In genomic region chr4:154491731-154492249, GRCh38 we compare ENCODE assay signal across 8 cellular contexts. TPM values are rescaled to one million over a fixed set of nuclear protein-coding genes. Genes with fewer than 3 reads are reported as not detected.
DNase-seq lines count a peak whose midpoint lies in the region; ATAC-seq, FAIRE-seq and TF ChIP-seq lines count a peak whose summit lies in the region.

DCHS2 (minus strand) TSS chr4:154491799; CDS start chr4:154491355, 444 bp downstream.

- H3K27me3 Mint-ChIP-seq in activated T-cell treated with anti-CD3 and anti-CD28 coated beads, Interleukin-2, amount 50 U/mL, for 24 hours: peaks cover 74% of the 10 kb centered on the region
- H3K27me3 Mint-ChIP-seq in GM23338 (ENCODE audit: insufficient read depth, low read depth, poor library complexity): peaks cover 55% of the 10 kb centered on the region

- TF ChIP-seq RAD21 in K562 (CRISPR knock-in tag; conservative IDR thresholded peaks at IDR 0.05 in 1 of 2, IDR thresholded peaks at IDR 0.05 in 1 of 2): no peak

- peaks cover 6% of the 10 kb centered on the region for H3F3A ChIP-seq in GM23338 (replicated peaks; ENCODE audit: low read depth)

- H3K36me3 ChIP-seq in GM23338 (ENCODE audit: insufficient read depth) (no peaks in the 10 kb centered on the region), K562 (ENCODE audit: control insufficient read depth, insufficient read depth, low read length) (no peaks in the 10 kb centered on the region), suprapubic skin (no peaks in the 10 kb centered on the region)

- TF ChIP-seq CTCF in GM23338 (conservative IDR thresholded peaks at IDR 0.05; ENCODE audit: low read depth in 2 of 2) (no peak), K562 (IDR thresholded peaks at IDR 0.05 in 2 of 3, conservative IDR thresholded peaks at IDR 0.05 in 1 of 3; ENCODE audit: insufficient read depth in 2 of 3, low read depth in 1 of 3, low read length in 3 of 3) (no peak), suprapubic skin (IDR thresholded peaks at IDR 0.05) (no peak)

- H3K27ac Mint-ChIP-seq in activated T-cell treated with anti-CD3 and anti-CD28 coated beads, Interleukin-2, amount 50 U/mL, for 24 hours: peak within 1 kb of the TSS; percentile 39
- H3K27ac Mint-ChIP-seq in GM23338: no peak within 1 kb of the TSS

- peak within 1 kb of the TSS in 1 of 2 experiments; percentile 89; a peak in 2 of 4 replicates for H3K9ac ChIP-seq in K562 (ENCODE audit: insufficient read depth in 1 of 2, low read depth in 2 of 2, low read length in 2 of 2)

- ATAC-seq in GM23338: peak; percentile 63
- peak; percentile 93 for ATAC-seq in K562

- no peaks in the 10 kb centered on the region for H3K9me1 ChIP-seq in K562 (ENCODE audit: control insufficient read depth, insufficient read depth, low read length)

- H3K9me3 ChIP-seq in K562 (replicated peaks; ENCODE audit: control insufficient read depth, insufficient read depth, low read depth, low read length) (no peaks in the 10 kb centered on the region; the same call in 1 of the 2 replicates), suprapubic skin (no peaks in the 10 kb centered on the region)

- no peak for TF ChIP-seq EP300 in K562 (IDR thresholded peaks at IDR 0.05; ENCODE audit: low read length)
- TF ChIP-seq EP300 in suprapubic skin (IDR thresholded peaks at IDR 0.05): no peak

- DNase-seq in activated T-cell treated with anti-CD3 and anti-CD28 coated beads, Interleukin-2, amount 50 U/mL, for 24 hours: peak; percentile 38
- DNase-seq in activated T-cell treated with anti-CD3 and anti-CD28 coated beads for 4 hours (no peak), GM23338 (ENCODE audit: low spot score) (peak; percentile 80), NCI-H146 (lab: John Stamatoyannopoulos, UW) (peak; percentile 55), K562 (ENCODE audit: extremely low read depth in 1 of 4, low spot score in 3 of 4) (peak; percentile 76 to 86 (median 80)), kidney tubule cell (ENCODE audit: low spot score) (peak; percentile 18), suprapubic skin (ENCODE audit: low spot score in 2 of 2) (peak in 1 of 2 donors; percentile 57), putamen (ENCODE audit: low spot score) (no peak)

- FAIRE-seq in K562 (lab: Jason Lieb, UNC): peak; percentile 84

- peaks cover 15% of the 10 kb centered on the region for H3K4me1 Mint-ChIP-seq in activated T-cell treated with anti-CD3 and anti-CD28 coated beads, Interleukin-2, amount 50 U/mL, for 24 hours (ENCODE audit: low read depth)
- H3K4me1 Mint-ChIP-seq in GM23338: peaks cover 9% of the 10 kb centered on the region

- H4K20me1 ChIP-seq in GM23338 (replicated peaks; ENCODE audit: insufficient read depth) (no peaks in the 10 kb centered on the region; the same call in 1 of the 2 replicates), K562 (replicated peaks; ENCODE audit: control insufficient read depth, insufficient read depth, low read length) (no peaks in the 10 kb centered on the region)

- no TSS peak for BruUV-seq in K562 (replicated peaks; lab: Mats Ljungman, UMichigan)

- H3K27me3 ChIP-seq in GM23338 (ENCODE audit: insufficient read depth): peaks cover 73% of the 10 kb centered on the region
- H3K27me3 ChIP-seq in K562 (ENCODE audit: control insufficient read depth in 2 of 2, insufficient read depth in 2 of 2, low read length in 2 of 2): no peaks in the 10 kb centered on the region
- peaks cover 54% of the 10 kb centered on the region for H3K27me3 ChIP-seq in suprapubic skin

- H3K79me2 ChIP-seq in GM23338 (replicated peaks; ENCODE audit: insufficient read depth) (no peaks in the 10 kb centered on the region), K562 (ENCODE audit: control insufficient read depth, insufficient read depth, low read length) (no peaks in the 10 kb centered on the region; the same call in 2 of the 3 replicates)

- POLR2A ChIA-PET in K562 (lab: Yijun Ruan, JAX): no interaction called here

- peak within 1 kb of the TSS; percentile 66 for H3K4me3 Mint-ChIP-seq in activated T-cell treated with anti-CD3 and anti-CD28 coated beads, Interleukin-2, amount 50 U/mL, for 24 hours
- peak within 1 kb of the TSS; percentile 77 for H3K4me3 Mint-ChIP-seq in GM23338

- H3K4me1 ChIP-seq in GM23338 (ENCODE audit: insufficient read depth): peaks cover 7% of the 10 kb centered on the region; the same call in 1 of the 2 replicates
- H3K4me1 ChIP-seq in K562 (replicated peaks in 1 of 2; ENCODE audit: control insufficient read depth in 2 of 2, insufficient read depth in 2 of 2, low read length in 2 of 2): peaks cover 3 to 22% of the 10 kb centered on the region in 2 experiments; a peak in 3 of 5 replicates
- peaks cover 25% of the 10 kb centered on the region for H3K4me1 ChIP-seq in suprapubic skin

- H2AFZ ChIP-seq in GM23338 (peak within 1 kb of the TSS; percentile 98), K562 (ENCODE audit: low read depth, low read length) (peak within 1 kb of the TSS; percentile 86)

- intact Hi-C loops in K562 (cut with micrococcal nuclease): no loop called here

- 3% methylated on average over 27 of the region's 42 CpGs for WGBS in K562 (ENCODE audit: insufficient coverage, low coverage, missing lambda C conversion rate)
- under 1% methylated on average over 39 of the region's 42 CpGs for WGBS in suprapubic skin

- in situ Hi-C loops in K562 (cut with MboI): no loop called here

- TF ChIP-seq POLR2A in K562 (conservative IDR thresholded peaks at IDR 0.05): no peak
- TF ChIP-seq POLR2A in suprapubic skin (IDR thresholded peaks at IDR 0.05): no peak

- H3K36me3 Mint-ChIP-seq in activated T-cell treated with anti-CD3 and anti-CD28 coated beads, Interleukin-2, amount 50 U/mL, for 24 hours (ENCODE audit: low read depth): no peaks in the 10 kb centered on the region
- H3K36me3 Mint-ChIP-seq in GM23338 (ENCODE audit: low read depth): no peaks in the 10 kb centered on the region; the same call in none of the 3 replicates

- no peak within 1 kb of the TSS for H3K27ac ChIP-seq in GM23338 (ENCODE audit: low read depth)
- no peak within 1 kb of the TSS for H3K27ac ChIP-seq in K562 (ENCODE audit: extremely low read depth, low read depth, low read length)
- no peak within 1 kb of the TSS for H3K27ac ChIP-seq in suprapubic skin

- no peaks in the 10 kb centered on the region for H3K9me3 Mint-ChIP-seq in activated T-cell treated with anti-CD3 and anti-CD28 coated beads, Interleukin-2, amount 50 U/mL, for 24 hours
- H3K9me3 Mint-ChIP-seq in GM23338: peaks cover 7% of the 10 kb centered on the region; the same call in 2 of the 3 replicates

- H3K4me3 ChIP-seq in GM23338 (peak within 1 kb of the TSS; percentile 79), K562 (peak within 1 kb of the TSS; percentile 30), suprapubic skin (peak within 1 kb of the TSS; percentile 48)

- CTCF ChIA-PET in K562 (lab: Yijun Ruan, JAX; ENCODE audit: low intra/inter-chr PET ratio): no interaction called here

- no peaks in the 10 kb centered on the region for H3K9me2 ChIP-seq in GM23338 (ENCODE audit: insufficient read depth)

- H3K4me2 ChIP-seq in GM23338 (peak within 1 kb of the TSS; percentile 92), K562 (ENCODE audit: insufficient read depth, low read length) (peak within 1 kb of the TSS; percentile 72)

TF ChIP-seq in GM23338, 12 proteins besides CTCF, POLR2A, EP300 and RAD21 (continues in another document):
- TF ChIP-seq ZNF331 (CRISPR knock-in tag; IDR thresholded peaks at IDR 0.05; ENCODE audit: low read depth) (no peak), CREB1 (CRISPR knock-in tag; IDR thresholded peaks at IDR 0.05; ENCODE audit: low read depth) (0 out of 2 replicates have a peak, but pooled peaks have one; percentile 3), POLR2AphosphoS5 (IDR thresholded peaks at IDR 0.05; ENCODE audit: low read depth) (peak; percentile 67)

TF ChIP-seq in K562, 482 proteins besides CTCF, POLR2A, EP300 and RAD21 (continues in another document):
- TF ChIP-seq ATF2 (CRISPR knock-in tag; IDR thresholded peaks at IDR 0.05): no peak
- no peak for TF ChIP-seq RBBP5 (IDR thresholded peaks at IDR 0.05; ENCODE audit: borderline replicate concordance, insufficient read depth, low read length, poor library complexity, severe bottlenecking)
- no peak for TF ChIP-seq ZSCAN29 (IDR thresholded peaks at IDR 0.05)

RNA-seq across cellular contexts. Expression of gene DCHS2, which starts in this region (rescaled TPM):
- 6.3 and 7.6 TPM in 2 replicates for total RNA-seq in GM23338 (2014; rRNA removed; shearing (Covaris generic))
- polyA plus RNA-seq in GM23338 (2016; fragmentation: Nextera tagmentation; extraction: Ambion mirVana): 0.21 and 0.42 TPM in 2 replicates
- total RNA-seq in K562 (2011; cell fraction: chromatin; rRNA removed; ENCODE audit: low replicate concordance): 30.9 and 53.8 TPM in 2 replicates
- total RNA-seq in K562 (2011; cell fraction: nucleolus; rRNA removed): 26.5 and 31.7 TPM in 2 replicates
- 25.2 and 27.7 TPM in 2 replicates for total RNA-seq in K562 (2011; cell fraction: nucleoplasm; rRNA removed)
- 5.5 and 5.7 TPM in 2 replicates for total RNA-seq in K562 (2014; rRNA removed)
- 6.8 and 7.4 TPM in 2 replicates for total RNA-seq in K562 (2014; rRNA removed; fragmentation: Illumina TruSeq; extraction: Trizol)
- 5.7 and 5.8 TPM in 2 replicates for total RNA-seq in K562 (2015; rRNA removed; fragmentation: Illumina TruSeq; extraction: Trizol)
- 6.9 and 7.1 TPM in 2 replicates for total RNA-seq in K562 (2021)
- polyA plus RNA-seq in K562 (2011; rRNA removed): 1.8 and 2.8 TPM in 2 replicates
- polyA plus RNA-seq in K562 (2011; cell fraction: cytosol; rRNA removed): 1.2 and 1.6 TPM in 2 replicates
- polyA plus RNA-seq in K562 (2011; cell fraction: nucleus; rRNA removed): 4.2 and 7.1 TPM in 2 replicates
- polyA plus RNA-seq in K562 (2012): 3.9 and 7.6 TPM in 2 replicates
- polyA plus RNA-seq in K562 (2014; fragmentation: Illumina TruSeq; extraction: Trizol): 4.7 and 5.3 TPM in 2 replicates
- polyA plus RNA-seq in K562 (2014; fragmentation: Nextera tagmentation; extraction: Ambion mirVana): under 1 TPM; 0.49 to 0.92 TPM
- polyA plus RNA-seq in K562 (2014; rRNA removed): 4.6 TPM in 2 replicates
- polyA minus RNA-seq in K562 (2011; rRNA and poly(A)+ RNA removed): 6.5 and 7.1 TPM in 2 replicates
- 4.7 and 5.5 TPM in 2 replicates for polyA minus RNA-seq in K562 (2011; cell fraction: cytosol; rRNA and poly(A)+ RNA removed)
- polyA minus RNA-seq in K562 (2011; cell fraction: nucleus; rRNA and poly(A)+ RNA removed): 14.5 and 16.0 TPM in 2 replicates
- under 1 TPM; 0.26 to 0.93 (median 0.58) TPM for total RNA-seq in suprapubic skin

Comparison
In these comparisons a context has a peak if more than half of its experiments do, and no peak if none do; other contexts are left out.
1. DNase-seq: peak in activated T-cell treated with anti-CD3 and anti-CD28 coated beads, Interleukin-2, amount 50 U/mL, for 24 hours (single experiment), GM23338 (single experiment), NCI-H146 (single experiment), K562 (4 of 4) and kidney tubule cell (single experiment); none in activated T-cell treated with anti-CD3 and anti-CD28 coated beads for 4 hours (single experiment) and putamen (single experiment).
2. Peak in every context shown above with its lines, with median percentiles within 50 percentile points of each other: H3K4me3 ChIP-seq.